In the genomic region with DNA sequence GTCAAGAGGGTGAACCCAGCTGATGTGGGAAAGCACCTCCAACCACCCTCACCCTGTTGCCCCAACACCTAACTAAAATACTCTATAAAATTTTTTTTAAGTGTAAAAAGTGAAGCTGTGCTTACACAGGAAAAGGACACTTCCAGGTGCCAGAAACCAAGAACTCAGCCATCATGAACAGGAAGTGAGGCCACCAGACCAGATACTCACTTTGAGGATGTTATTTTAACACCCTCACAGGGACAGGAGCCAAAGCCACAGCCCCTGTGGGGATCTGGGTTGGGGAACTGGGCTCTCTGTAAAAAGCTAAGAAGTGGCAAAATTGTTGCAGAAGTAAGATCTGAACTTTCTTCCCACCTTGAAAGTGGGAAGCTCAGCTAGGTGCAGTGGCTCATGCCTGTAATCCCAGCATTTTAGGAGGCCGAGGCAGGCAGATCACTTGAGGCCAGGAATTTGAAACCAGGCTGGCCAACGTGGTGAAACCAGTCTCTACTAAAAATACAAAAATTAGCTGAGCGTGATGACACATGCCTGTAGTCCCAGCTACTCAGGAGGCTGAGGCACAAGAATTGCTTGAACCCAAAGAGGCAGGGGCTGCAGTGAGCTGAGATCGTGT, we compare ENCODE assay signal across 8 cellular contexts. TPM values are rescaled to one million over a fixed set of nuclear protein-coding genes. Genes with fewer than 3 reads are reported as not detected.
A peak's percentile ranks its signal among the peaks of the same experiment; 100 is the strongest.
DNase-seq lines count a peak whose midpoint lies in the region; ATAC-seq and TF ChIP-seq lines count a peak whose summit lies in the region.

No MANE protein-coding gene starts in this region.

- DNase-seq in CD1c-positive myeloid dendritic cell (ENCODE audit: extremely low spot score) = peak; percentile 84
- DNase-seq in RPMI8226 = peak; percentile 93
- peak; percentile 33 for DNase-seq in effector CD4-positive, alpha-beta T cell
- peak; percentile 79 to 81 for DNase-seq in thyroid gland
- DNase-seq in coronary artery (ENCODE audit: low spot score) = no peak
- no peak for DNase-seq in NCI-H748 treated with DMSO at 0.1 percent for 48 hours (lab: John Stamatoyannopoulos, UW)
- no peak for DNase-seq in hepatic stellate cell (ENCODE audit: low spot score)

- peaks cover 41 to 60% of the 10 kb centered on the region in 2 donors for H3K4me1 ChIP-seq in thyroid gland

- WGBS in thyroid gland, 2 donors = 22 to 28% methylated on average over 4 of the region's 4 CpGs

- peak; percentile 38 for ATAC-seq in GM19463 (IDR thresholded peaks at IDR 0.05; ENCODE audit: unreplicated experiment)

- TF ChIP-seq POLR2A in thyroid gland (IDR thresholded peaks at IDR 0.05) = peak in 1 of 2 donors; percentile 41

- intact Hi-C loops in thyroid gland (cut with DNase I) = no loop called here

- no peaks in the 10 kb centered on the region for H3K36me3 ChIP-seq in thyroid gland

- H3K27ac ChIP-seq in thyroid gland = peak overlapping the region; percentile 92 to 100 (median 99)
- no peak overlapping the region for H3K27ac ChIP-seq in coronary artery

- H3K27me3 ChIP-seq in thyroid gland = no peaks in the 10 kb centered on the region

- no peaks in the 10 kb centered on the region for H3K9me3 ChIP-seq in thyroid gland

- TF ChIP-seq CTCF in thyroid gland (IDR thresholded peaks at IDR 0.05) (no peak), coronary artery (IDR thresholded peaks at IDR 0.05) (no peak)

- H3K4me3 ChIP-seq in thyroid gland (replicated peaks in 1 of 3) (no peak overlapping the region), coronary artery (no peak overlapping the region)

RNA-seq across cellular contexts. Expression of gene RSPH14, which starts 3.8 kb away (rescaled TPM):
- total RNA-seq in thyroid gland = 1 to 10 TPM in 2 of 4 donors, not detected in 2; 1.1 to 3.0 TPM

RNA-seq across cellular contexts. Expression of gene RAB36, which starts 7.3 kb away (rescaled TPM):
- 10 to 100 TPM; 10.9 to 33.4 (median 27.8) TPM for total RNA-seq in thyroid gland

RNA-seq across cellular contexts. Expression of gene BCR, which starts 42.3 kb away (rescaled TPM):
- 100 to 1,000 TPM in 1 of 4 donors, 10 to 100 TPM in 3; 80.1 to 127 (median 87.7) TPM for total RNA-seq in thyroid gland

Comparison
In these comparisons a context has a peak if more than half of its experiments do, and no peak if none do; other contexts are left out.
1. DNase-seq: peak in CD1c-positive myeloid dendritic cell (single experiment), RPMI8226 (single experiment), effector CD4-positive, alpha-beta T cell (single experiment) and thyroid gland (2 of 2); none in coronary artery (single experiment), NCI-H748 treated with DMSO at 0.1 percent for 48 hours (single experiment) and hepatic stellate cell (single experiment).
2. H3K27ac ChIP-seq: peak in thyroid gland (3 of 3); none in coronary artery (0 of 2).